Comparison of ENCODE assay signal across 26 cellular contexts in the genomic region with DNA sequence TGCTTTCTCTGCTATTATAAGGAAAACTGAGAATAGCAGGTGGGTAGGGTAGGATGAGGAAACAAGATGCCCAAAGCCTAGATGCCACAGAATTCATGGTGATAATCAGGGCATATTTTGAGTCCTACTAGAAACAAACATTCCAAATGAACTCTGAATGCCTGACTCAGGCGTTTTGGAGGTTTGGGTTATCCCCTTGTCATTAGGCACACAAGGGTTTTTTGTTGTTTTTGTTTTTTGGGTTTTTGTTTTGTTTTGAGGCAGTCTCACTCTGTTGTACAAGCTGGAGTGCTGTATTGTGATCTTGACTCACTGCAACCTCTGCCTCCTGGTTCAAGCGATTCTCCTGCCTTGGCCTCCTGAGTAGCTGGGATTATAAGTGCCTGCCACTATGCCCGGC. TPM values are rescaled to one million over a fixed set of nuclear protein-coding genes. Genes with fewer than 3 reads are reported as not detected.
DNase-seq lines count a peak whose midpoint lies in the region; ATAC-seq and TF ChIP-seq lines count a peak whose summit lies in the region.
"Had no signal": no experiment of that assay in that cellular context is flagged by ENCODE, and none has a peak within 500 bp of the region (broad histone marks: within the 10 kb centered on the region; RNA-seq: fewer than 3 reads in every experiment).

No MANE protein-coding gene starts in this region.

- CTCF ChIA-PET in activated CD8-positive, alpha-beta T cell treated with anti-CD3 and anti-CD28 coated beads for 36 hours (lab: Charles Lee): no interaction called here
- CTCF ChIA-PET in activated CD8-positive, alpha-beta T cell treated with anti-CD3 and anti-CD28 coated beads, Interleukin-2, amount 10 ng/mL, durations not matched to agents 7 days and 5 days (lab: Charles Lee): no interaction called here

- POLR2A ChIA-PET in activated CD8-positive, alpha-beta T cell treated with anti-CD3 and anti-CD28 coated beads for 36 hours (lab: Charles Lee): interaction anchor here (1.4 to 1.6 kb wide), 2 partner anchors 21 to 32 kb away, joined by 4 to 5 read pairs; partner anchors contain the start of gene RBBP4
- POLR2A ChIA-PET in activated CD8-positive, alpha-beta T cell treated with anti-CD3 and anti-CD28 coated beads, Interleukin-2, amount 10 ng/mL, durations not matched to agents 7 days and 5 days (lab: Charles Lee): no interaction called here

- H3K27ac ChIP-seq in caudate nucleus (ENCODE audit: low read depth, low read length) (peak overlapping the region; percentile 5), upper lobe of left lung (peak overlapping the region in 3 of 4 donors; percentile 5 to 32 (median 11))
- H3K27ac ChIP-seq: A549, ovary had no signal

- no peak for TF ChIP-seq CTCF in activated CD8-positive, alpha-beta T cell treated with anti-CD3 and anti-CD28 coated beads for 36 hours (IDR thresholded peaks at IDR 0.05)
- TF ChIP-seq CTCF in osteocyte (IDR thresholded peaks at IDR 0.05): no peak
- TF ChIP-seq CTCF in upper lobe of left lung (IDR thresholded peaks at IDR 0.05): no peak

- intact Hi-C loops in activated CD8-positive, alpha-beta T cell treated with anti-CD3 and anti-CD28 coated beads for 36 hours (cut with micrococcal nuclease): no loop called here

- H3K27me3 ChIP-seq in upper lobe of left lung: no peaks in the 10 kb centered on the region
- H3K27me3 ChIP-seq: BE2C, ovary had no signal

- DNase-seq in activated CD8-positive, alpha-beta T cell treated with anti-CD3 and anti-CD28 coated beads for 36 hours: no peak
- no peak for DNase-seq in activated CD8-positive, alpha-beta T cell treated with anti-CD3 and anti-CD28 coated beads, Interleukin-2, amount 10 ng/mL, durations not matched to agents 7 days and 5 days
- DNase-seq in caudate nucleus (lab: John Stamatoyannopoulos, UW): no peak
- DNase-seq in osteocyte (ENCODE audit: extremely low spot score, unreplicated experiment): no peak
- DNase-seq in upper lobe of left lung: no peak
- DNase-seq in GM19240 (ENCODE audit: insufficient read length, low spot score): no peak
- DNase-seq: activated CD8-positive, alpha-beta memory T cell treated with anti-CD3 and anti-CD28 coated beads, Interleukin-2, amount 50 U/mL, for 48 hours; activated gamma-delta T cell; BE2C; Caco-2; central memory CD4-positive, alpha-beta T cell; DND-41; erythroblast; KG1; MV-4-11; naive thymus-derived CD8-positive, alpha-beta T cell; NCI-H1694 treated with DMSO at 0.1 percent for 48 hours; NCI-H774; OCI-M1; SHP77 treated with DMSO at 0.1 percent for 48 hours; stimulated activated CD4-positive, alpha-beta T cell treated with anti-CD3 and anti-CD28 coated beads, Interleukin-2, amount 100 ng/mL, for 24 hours; stimulated activated naive CD4-positive, alpha-beta T cell had no signal

- no peaks in the 10 kb centered on the region for H3K27me3 Mint-ChIP-seq in activated CD8-positive, alpha-beta T cell treated with anti-CD3 and anti-CD28 coated beads for 36 hours
- H3K27me3 Mint-ChIP-seq in activated CD8-positive, alpha-beta T cell treated with anti-CD3 and anti-CD28 coated beads, Interleukin-2, amount 10 ng/mL, durations not matched to agents 7 days and 5 days (ENCODE audit: low read depth): no peaks in the 10 kb centered on the region
- no peaks in the 10 kb centered on the region for H3K27me3 Mint-ChIP-seq in osteocyte (ENCODE audit: unreplicated experiment)
- H3K27me3 Mint-ChIP-seq: naive thymus-derived CD8-positive, alpha-beta T cell had no signal

- ATAC-seq in activated CD8-positive, alpha-beta T cell treated with anti-CD3 and anti-CD28 coated beads for 36 hours: no peak
- ATAC-seq in activated CD8-positive, alpha-beta T cell treated with anti-CD3 and anti-CD28 coated beads, Interleukin-2, amount 10 ng/mL, durations not matched to agents 7 days and 5 days: no peak
- ATAC-seq in upper lobe of left lung (ENCODE audit: low FRiP score in 2 of 2): no peak
- no peak for ATAC-seq in HG03159 (IDR thresholded peaks at IDR 0.05; ENCODE audit: unreplicated experiment)
- no peak for ATAC-seq in HG03460 (IDR thresholded peaks at IDR 0.05; ENCODE audit: unreplicated experiment)
- ATAC-seq: A549; naive thymus-derived CD8-positive, alpha-beta T cell had no signal

- H3K4me3 Mint-ChIP-seq in activated CD8-positive, alpha-beta T cell treated with anti-CD3 and anti-CD28 coated beads for 36 hours: no peak overlapping the region
- no peak overlapping the region for H3K4me3 Mint-ChIP-seq in activated CD8-positive, alpha-beta T cell treated with anti-CD3 and anti-CD28 coated beads, Interleukin-2, amount 10 ng/mL, durations not matched to agents 7 days and 5 days
- no peak overlapping the region for H3K4me3 Mint-ChIP-seq in osteocyte (ENCODE audit: unreplicated experiment)
- H3K4me3 Mint-ChIP-seq: naive thymus-derived CD8-positive, alpha-beta T cell had no signal

- H3K36me3 ChIP-seq in upper lobe of left lung: peaks cover 5 to 73% (median 35%) of the 10 kb centered on the region in 4 donors
- H3K36me3 ChIP-seq: ovary had no signal

- peaks cover 14% of the 10 kb centered on the region for H3K4me1 Mint-ChIP-seq in activated CD8-positive, alpha-beta T cell treated with anti-CD3 and anti-CD28 coated beads for 36 hours (ENCODE audit: low read depth)
- H3K4me1 Mint-ChIP-seq in activated CD8-positive, alpha-beta T cell treated with anti-CD3 and anti-CD28 coated beads, Interleukin-2, amount 10 ng/mL, durations not matched to agents 7 days and 5 days (ENCODE audit: low read depth): no peaks in the 10 kb centered on the region
- peaks cover 20% of the 10 kb centered on the region for H3K4me1 Mint-ChIP-seq in osteocyte (ENCODE audit: unreplicated experiment)
- H3K4me1 Mint-ChIP-seq: naive thymus-derived CD8-positive, alpha-beta T cell had no signal

- 78 to 83% methylated on average over 3 of the region's 3 CpGs for WGBS in upper lobe of left lung, 2 donors

- no peaks in the 10 kb centered on the region for H3K9me3 Mint-ChIP-seq in activated CD8-positive, alpha-beta T cell treated with anti-CD3 and anti-CD28 coated beads for 36 hours
- H3K9me3 Mint-ChIP-seq in activated CD8-positive, alpha-beta T cell treated with anti-CD3 and anti-CD28 coated beads, Interleukin-2, amount 10 ng/mL, durations not matched to agents 7 days and 5 days (ENCODE audit: insufficient read depth): no peaks in the 10 kb centered on the region
- H3K9me3 Mint-ChIP-seq in osteocyte (ENCODE audit: unreplicated experiment): no peaks in the 10 kb centered on the region
- H3K9me3 Mint-ChIP-seq: naive thymus-derived CD8-positive, alpha-beta T cell had no signal

- no peak for TF ChIP-seq EP300 in upper lobe of left lung (IDR thresholded peaks at IDR 0.05)

- peaks cover 38% of the 10 kb centered on the region for H3K36me3 Mint-ChIP-seq in activated CD8-positive, alpha-beta T cell treated with anti-CD3 and anti-CD28 coated beads for 36 hours (ENCODE audit: low read depth)
- H3K36me3 Mint-ChIP-seq in activated CD8-positive, alpha-beta T cell treated with anti-CD3 and anti-CD28 coated beads, Interleukin-2, amount 10 ng/mL, durations not matched to agents 7 days and 5 days (ENCODE audit: low read depth): peaks cover 56% of the 10 kb centered on the region
- H3K36me3 Mint-ChIP-seq in osteocyte (ENCODE audit: unreplicated experiment): peaks cover 41% of the 10 kb centered on the region

- peaks cover 8 to 37% (median 21%) of the 10 kb centered on the region in 4 donors for H3K4me1 ChIP-seq in upper lobe of left lung
- H3K4me1 ChIP-seq: A549, BE2C, Caco-2 had no signal

- no peak overlapping the region for H3K4me3 ChIP-seq in upper lobe of left lung
- H3K4me3 ChIP-seq: A549, ovary had no signal

- H3K27ac Mint-ChIP-seq in activated CD8-positive, alpha-beta T cell treated with anti-CD3 and anti-CD28 coated beads for 36 hours: peak overlapping the region; percentile 70
- no peak overlapping the region for H3K27ac Mint-ChIP-seq in activated CD8-positive, alpha-beta T cell treated with anti-CD3 and anti-CD28 coated beads, Interleukin-2, amount 10 ng/mL, durations not matched to agents 7 days and 5 days
- peak overlapping the region; percentile 71 for H3K27ac Mint-ChIP-seq in osteocyte (ENCODE audit: unreplicated experiment)

- TF ChIP-seq POLR2A in upper lobe of left lung (IDR thresholded peaks at IDR 0.05): no peak

- no peaks in the 10 kb centered on the region for H3K9me3 ChIP-seq in upper lobe of left lung
- H3K9me3 ChIP-seq: A549, BE2C, Caco-2, ovary had no signal

RNA-seq across cellular contexts. Expression of gene SYNC, which starts 19.2 kb away (rescaled TPM):
- not detected for total RNA-seq in activated CD8-positive, alpha-beta T cell treated with anti-CD3 and anti-CD28 coated beads for 36 hours
- total RNA-seq in activated CD8-positive, alpha-beta T cell treated with anti-CD3 and anti-CD28 coated beads, Interleukin-2, amount 10 ng/mL, durations not matched to agents 7 days and 5 days: not detected
- total RNA-seq in osteocyte: 23.0 and 24.6 TPM in 2 replicates
- 10 to 100 TPM; 12.0 to 33.5 (median 25.8) TPM for total RNA-seq in upper lobe of left lung
- total RNA-seq: naive thymus-derived CD8-positive, alpha-beta T cell had no signal

RNA-seq across cellular contexts. Expression of gene RBBP4, which starts 32.4 kb away (rescaled TPM):
- total RNA-seq in activated CD8-positive, alpha-beta T cell treated with anti-CD3 and anti-CD28 coated beads for 36 hours: 100 to 1,000 TPM; 308 to 318 TPM
- total RNA-seq in activated CD8-positive, alpha-beta T cell treated with anti-CD3 and anti-CD28 coated beads, Interleukin-2, amount 10 ng/mL, durations not matched to agents 7 days and 5 days: 100 to 1,000 TPM; 290 to 298 TPM
- total RNA-seq in osteocyte (244 and 254 TPM in 2 replicates), upper lobe of left lung (100 to 1,000 TPM in 5 of 6 donors, 10 to 100 TPM in 1; 72.8 to 161 (median 131) TPM)

RNA-seq across cellular contexts. Expression of gene ZBTB8OS, which starts 33.0 kb away (rescaled TPM):
- 10 to 100 TPM; 53.4 to 57.6 TPM for total RNA-seq in activated CD8-positive, alpha-beta T cell treated with anti-CD3 and anti-CD28 coated beads for 36 hours
- 10 to 100 TPM; 50.5 to 54.1 TPM for total RNA-seq in activated CD8-positive, alpha-beta T cell treated with anti-CD3 and anti-CD28 coated beads, Interleukin-2, amount 10 ng/mL, durations not matched to agents 7 days and 5 days
- total RNA-seq in osteocyte (33.2 and 37.0 TPM in 2 replicates), upper lobe of left lung (10 to 100 TPM; 24.4 to 43.9 (median 37.3) TPM)

Comparison
In these comparisons a context has a peak if more than half of its experiments do, and no peak if none do; other contexts are left out.
1. RNA of gene SYNC, which starts 19.2 kb away (total RNA-seq): 12.0 to 33.5 TPM in upper lobe of left lung and 23.0 to 24.6 TPM in osteocyte; not detected in activated CD8-positive, alpha-beta T cell treated with anti-CD3 and anti-CD28 coated beads for 36 hours and not detected in activated CD8-positive, alpha-beta T cell treated with anti-CD3 and anti-CD28 coated beads, Interleukin-2, amount 10 ng/mL, durations not matched to agents 7 days and 5 days; every median in the first group is over 10 times any median in the second.